ENCODE assay signal across 8 cellular contexts in genomic region chr4:107896158-107896645, GRCh38.
A peak's percentile ranks its signal among the peaks of the same experiment; 100 is the strongest.
DNase-seq lines count a peak whose midpoint lies in the region; ATAC-seq and TF ChIP-seq lines count a peak whose summit lies in the region.

No MANE protein-coding gene starts in this region.

- peaks cover 30% of the 10 kb centered on the region for H3K4me1 ChIP-seq in ACC112 (ENCODE audit: control insufficient read depth, insufficient read depth, low read length, unreplicated experiment)

- no peaks in the 10 kb centered on the region for H3K27me3 ChIP-seq in ACC112 (ENCODE audit: insufficient read depth, low read length)

- H2AFZ ChIP-seq in ACC112 (ENCODE audit: low read length, unreplicated experiment), result peak overlapping the region; percentile 11

- no peak for ATAC-seq in GM18873 (IDR thresholded peaks at IDR 0.05; ENCODE audit: low FRiP score, unreplicated experiment)
- ATAC-seq in GM18505 (IDR thresholded peaks at IDR 0.05; ENCODE audit: unreplicated experiment), result no peak

- TF ChIP-seq CTCF in VCaP (conservative IDR thresholded peaks at IDR 0.05), result no peak

- H3K4me3 ChIP-seq in ACC112 (ENCODE audit: low read depth, low read length), result peak overlapping the region; percentile 64

- peaks cover 30% of the 10 kb centered on the region for H3K36me3 ChIP-seq in ACC112 (ENCODE audit: insufficient read depth, low read length)

- H3K27ac ChIP-seq in ACC112 (ENCODE audit: low read depth, low read length), result peak overlapping the region; percentile 92
- 0 out of 2 replicates have a peak overlapping the region, but pooled peaks have one; percentile 2 for H3K27ac ChIP-seq in VCaP

- TF ChIP-seq POLR2A in GM18505 (IDR thresholded peaks at IDR 0.05; ENCODE audit: borderline replicate concordance, extremely low read depth, insufficient read depth, insufficient read length), result no peak

- peaks cover 26% of the 10 kb centered on the region for H3K79me2 ChIP-seq in ACC112 (ENCODE audit: control insufficient read depth, insufficient read depth, low read length, unreplicated experiment)

- DNase-seq in HCEC 1CT (peak; percentile 92), kidney tubule cell (ENCODE audit: low spot score) (peak; percentile 99), nucleus accumbens (lab: John Stamatoyannopoulos, UW) (no peak)
- DNase-seq in stimulated activated CD4-positive, alpha-beta T cell treated with anti-CD3 and anti-CD28 coated beads, Interleukin-4, amount 100 ng/mL, for 24 hours, result no peak

Comparison
In these comparisons a context has a peak if more than half of its experiments do, and no peak if none do; other contexts are left out.
1. DNase-seq: peak in HCEC 1CT (single experiment) and kidney tubule cell (single experiment); none in nucleus accumbens (0 of 56) and stimulated activated CD4-positive, alpha-beta T cell treated with anti-CD3 and anti-CD28 coated beads, Interleukin-4, amount 100 ng/mL, for 24 hours (single experiment).